ENCODE assay signal across 21 cellular contexts in genomic region chr1:112061852-112062451, GRCh38.
DNase-seq lines count a peak whose midpoint lies in the region; ATAC-seq, FAIRE-seq and TF ChIP-seq lines count a peak whose summit lies in the region.
"Had no signal": no experiment of that assay in that cellular context is flagged by ENCODE, and none has a peak within 500 bp of the region (broad histone marks: within the 10 kb centered on the region; RNA-seq: fewer than 3 reads in every experiment).

No MANE protein-coding gene starts in this region.

- ATAC-seq in natural killer cell treated with Interleukin-12 subunit alpha and Interleukin-12 subunit beta and Interleukin-15 and Interleukin-18, amount 100 ng/mL, for 72 hours: peak in 1 of 2 donors; percentile 65
- ATAC-seq in natural killer cell (no peak), GM19463 (IDR thresholded peaks at IDR 0.05; ENCODE audit: unreplicated experiment) (no peak), HG03135 (IDR thresholded peaks at IDR 0.05; ENCODE audit: unreplicated experiment) (no peak)
- ATAC-seq: activated CD8-positive, alpha-beta T cell treated with anti-CD3 and anti-CD28 coated beads, Interleukin-2, amount 10 ng/mL, durations not matched to agents 7 days and 5 days; body of pancreas; naive thymus-derived CD8-positive, alpha-beta T cell; WTC11 had no signal

- H3K27me3 Mint-ChIP-seq in natural killer cell treated with Interleukin-12 subunit alpha and Interleukin-12 subunit beta and Interleukin-15 and Interleukin-18, amount 100 ng/mL, for 72 hours: peaks cover 24 to 41% of the 10 kb centered on the region in 2 donors
- peaks cover 14 to 27% of the 10 kb centered on the region in 2 donors for H3K27me3 Mint-ChIP-seq in natural killer cell (ENCODE audit: low read depth in 2 of 2)

- DNase-seq in natural killer cell treated with Interleukin-12 subunit alpha and Interleukin-12 subunit beta and Interleukin-15 and Interleukin-18, amount 100 ng/mL, for 72 hours (ENCODE audit: low spot score): no peak
- DNase-seq in natural killer cell: no peak
- peak; percentile 8 for DNase-seq in RCC 7860 (ENCODE audit: low spot score)
- DNase-seq in epithelial cell of prostate (ENCODE audit: low read depth, low spot score): peak; percentile 86
- DNase-seq in NCI-H226: no peak
- DNase-seq: activated CD8-positive, alpha-beta T cell treated with anti-CD3 and anti-CD28 coated beads, Interleukin-2, amount 10 ng/mL, durations not matched to agents 7 days and 5 days; activated gamma-delta T cell treated with Interleukin-2 at 50 U/mL for 16 hours; body of pancreas; C1 segment of cervical spinal cord; Caco-2; DND-41; HCEC 1CT; islet precursor cell; naive thymus-derived CD8-positive, alpha-beta T cell; NCI-H1417 treated with DMSO at 0.1 percent for 48 hours; OCI-M1; SHP77; transverse colon had no signal

- peak overlapping the region; percentile 90 for H3K27ac ChIP-seq in epithelial cell of prostate
- H3K27ac ChIP-seq: body of pancreas, transverse colon had no signal

- no peaks in the 10 kb centered on the region for H3K4me1 Mint-ChIP-seq in natural killer cell treated with Interleukin-12 subunit alpha and Interleukin-12 subunit beta and Interleukin-15 and Interleukin-18, amount 100 ng/mL, for 72 hours (ENCODE audit: low read depth in 2 of 2)
- no peaks in the 10 kb centered on the region for H3K4me1 Mint-ChIP-seq in natural killer cell
- H3K4me1 Mint-ChIP-seq: naive thymus-derived CD8-positive, alpha-beta T cell had no signal

- H3K9me3 Mint-ChIP-seq in natural killer cell treated with Interleukin-12 subunit alpha and Interleukin-12 subunit beta and Interleukin-15 and Interleukin-18, amount 100 ng/mL, for 72 hours: no peaks in the 10 kb centered on the region
- no peaks in the 10 kb centered on the region for H3K9me3 Mint-ChIP-seq in natural killer cell
- H3K9me3 Mint-ChIP-seq: naive thymus-derived CD8-positive, alpha-beta T cell had no signal

- TF ChIP-seq CTCF in natural killer cell (IDR thresholded peaks at IDR 0.05): no peak

- peak overlapping the region; percentile 27 for H3K4me3 Mint-ChIP-seq in natural killer cell treated with Interleukin-12 subunit alpha and Interleukin-12 subunit beta and Interleukin-15 and Interleukin-18, amount 100 ng/mL, for 72 hours
- no peak overlapping the region for H3K4me3 Mint-ChIP-seq in natural killer cell
- H3K4me3 Mint-ChIP-seq: activated CD8-positive, alpha-beta T cell treated with anti-CD3 and anti-CD28 coated beads, Interleukin-2, amount 10 ng/mL, durations not matched to agents 7 days and 5 days; naive thymus-derived CD8-positive, alpha-beta T cell; WTC11 had no signal

- H3K36me3 Mint-ChIP-seq in natural killer cell treated with Interleukin-12 subunit alpha and Interleukin-12 subunit beta and Interleukin-15 and Interleukin-18, amount 100 ng/mL, for 72 hours: no peaks in the 10 kb centered on the region
- H3K36me3 Mint-ChIP-seq in natural killer cell: no peaks in the 10 kb centered on the region
- H3K36me3 Mint-ChIP-seq: naive thymus-derived CD8-positive, alpha-beta T cell had no signal

- no peak for FAIRE-seq in RCC 7860 (lab: Jason Lieb, UNC)

- intact Hi-C loops in natural killer cell (cut with micrococcal nuclease): no loop called here

- no peak overlapping the region for H3K27ac Mint-ChIP-seq in natural killer cell treated with Interleukin-12 subunit alpha and Interleukin-12 subunit beta and Interleukin-15 and Interleukin-18, amount 100 ng/mL, for 72 hours
- H3K27ac Mint-ChIP-seq in natural killer cell: no peak overlapping the region
- H3K27ac Mint-ChIP-seq: activated CD8-positive, alpha-beta T cell treated with anti-CD3 and anti-CD28 coated beads, Interleukin-2, amount 10 ng/mL, durations not matched to agents 7 days and 5 days; naive thymus-derived CD8-positive, alpha-beta T cell; WTC11 had no signal

Comparison
In these comparisons a context has a peak if more than half of its experiments do, and no peak if none do; other contexts are left out.
1. DNase-seq: peak in RCC 7860 (single experiment) and epithelial cell of prostate (single experiment); none in natural killer cell treated with Interleukin-12 subunit alpha and Interleukin-12 subunit beta and Interleukin-15 and Interleukin-18, amount 100 ng/mL, for 72 hours (single experiment), natural killer cell (single experiment) and NCI-H226 (single experiment).